10 cellular contexts compared by ENCODE assay signal in genomic region chr11:327581-327923, GRCh38. TPM values are rescaled to one million over a fixed set of nuclear protein-coding genes. Genes with fewer than 3 reads are reported as not detected.
DNase-seq lines count a peak whose midpoint lies in the region; ATAC-seq and TF ChIP-seq lines count a peak whose summit lies in the region.
"Had no signal": no experiment of that assay in that cellular context is flagged by ENCODE, and none has a peak within 500 bp of the region (broad histone marks: within the 10 kb centered on the region; RNA-seq: fewer than 3 reads in every experiment).

No MANE protein-coding gene starts in this region.

- H3K4me3 ChIP-seq in right lobe of liver (peak overlapping the region in 2 of 3 donors; percentile 28 to 42), stomach (peak overlapping the region in 2 of 4 donors; percentile 5 to 11)
- H3K4me3 ChIP-seq: HAP-1 had no signal

- no peaks in the 10 kb centered on the region for H3K36me3 ChIP-seq in right lobe of liver
- no peaks in the 10 kb centered on the region for H3K36me3 ChIP-seq in stomach
- H3K36me3 ChIP-seq: HAP-1 had no signal

- no peaks in the 10 kb centered on the region for H3K27me3 ChIP-seq in right lobe of liver
- H3K27me3 ChIP-seq in stomach = no peaks in the 10 kb centered on the region

- no peak for TF ChIP-seq EP300 in stomach (IDR thresholded peaks at IDR 0.05)

- H3K27ac ChIP-seq in right lobe of liver = peak overlapping the region; percentile 85 to 96 (median 93)
- H3K27ac ChIP-seq in stomach = peak overlapping the region; percentile 80 to 91 (median 90)
- H3K27ac ChIP-seq in RWPE1 = no peak overlapping the region

- peaks cover 68% of the 10 kb centered on the region for H3K4me1 Mint-ChIP-seq in activated CD4-positive, alpha-beta T cell treated with anti-CD3 and anti-CD28 coated beads for 36 hours
- peaks cover 80% of the 10 kb centered on the region for H3K4me1 Mint-ChIP-seq in activated naive CD8-positive, alpha-beta T cell treated with anti-CD3 and anti-CD28 coated beads for 36 hours

- TF ChIP-seq POLR2A in right lobe of liver (IDR thresholded peaks at IDR 0.05) (no peak), stomach (IDR thresholded peaks at IDR 0.05) (no peak)

- no peaks in the 10 kb centered on the region for H3K9me3 Mint-ChIP-seq in activated CD4-positive, alpha-beta T cell treated with anti-CD3 and anti-CD28 coated beads for 36 hours (ENCODE audit: low read depth)
- H3K9me3 Mint-ChIP-seq in activated naive CD8-positive, alpha-beta T cell treated with anti-CD3 and anti-CD28 coated beads for 36 hours = peaks cover 8% of the 10 kb centered on the region

- TF ChIP-seq CTCF in right lobe of liver (IDR thresholded peaks at IDR 0.05) = no peak
- no peak for TF ChIP-seq CTCF in stomach (IDR thresholded peaks at IDR 0.05)
- TF ChIP-seq CTCF in RWPE1 (conservative IDR thresholded peaks at IDR 0.05; ENCODE audit: low read depth) = no peak

- CTCF ChIA-PET in activated CD4-positive, alpha-beta T cell treated with anti-CD3 and anti-CD28 coated beads for 36 hours (lab: Charles Lee) = interaction anchor here (1.0 to 2.4 kb wide), 6 partner anchors 10 to 77 kb away, joined by 3 to 7 read pairs (median 3); no protein-coding TSS in a partner anchor
- CTCF ChIA-PET in RWPE1 (lab: Yijun Ruan, JAX) = no interaction called here

- peak overlapping the region; percentile 93 for H3K27ac Mint-ChIP-seq in activated CD4-positive, alpha-beta T cell treated with anti-CD3 and anti-CD28 coated beads for 36 hours
- peak overlapping the region; percentile 99 for H3K27ac Mint-ChIP-seq in activated naive CD8-positive, alpha-beta T cell treated with anti-CD3 and anti-CD28 coated beads for 36 hours

- H3K9me3 ChIP-seq in right lobe of liver (no peaks in the 10 kb centered on the region), stomach (no peaks in the 10 kb centered on the region)
- H3K9me3 ChIP-seq: HAP-1 had no signal

- POLR2A ChIA-PET in activated CD4-positive, alpha-beta T cell treated with anti-CD3 and anti-CD28 coated beads for 36 hours (lab: Charles Lee) = interaction anchor here (1.0 kb wide), 1 partner anchor 10 kb away, joined by 3 read pairs; no protein-coding TSS in a partner anchor
- POLR2A ChIA-PET in RWPE1 (lab: Yijun Ruan, JAX; ENCODE audit: low non-redundant PET) = no interaction called here

- intact Hi-C loops in activated CD4-positive, alpha-beta T cell treated with anti-CD3 and anti-CD28 coated beads for 36 hours (cut with DNase I, micrococcal nuclease) = loop anchor here in 1 of 2 experiments (2.0 kb wide), 1 partner anchor 15 kb away; no protein-coding TSS in a partner anchor
- intact Hi-C loops in right lobe of liver (cut with DNase I) = no loop called here
- intact Hi-C loops in stomach (cut with DNase I; ENCODE audit: low total_unique reads) = no loop called here

- H3K4me1 ChIP-seq in right lobe of liver (peaks cover 0 to 20% (median 9%) of the 10 kb centered on the region in 4 donors), stomach (peaks cover 26 to 58% (median 37%) of the 10 kb centered on the region in 4 donors)
- H3K4me1 ChIP-seq: HAP-1 had no signal

- DNase-seq in activated CD4-positive, alpha-beta T cell treated with anti-CD3 and anti-CD28 coated beads for 36 hours = no peak
- no peak for DNase-seq in activated CD4-positive, alpha-beta T cell treated with anti-CD3 and anti-CD28 coated beads, Interleukin-2, amount 50 U/mL, for 48 hours
- no peak for DNase-seq in activated naive CD8-positive, alpha-beta T cell treated with anti-CD3 and anti-CD28 coated beads for 36 hours
- no peak for DNase-seq in right lobe of liver
- DNase-seq in stomach = no peak
- DNase-seq in RWPE1 (ENCODE audit: low spot score) = no peak
- DNase-seq in epidermal melanocyte (ENCODE audit: insufficient read length, low spot score) = no peak

- H3K4me3 Mint-ChIP-seq in activated CD4-positive, alpha-beta T cell treated with anti-CD3 and anti-CD28 coated beads for 36 hours = peak overlapping the region; percentile 36
- peak overlapping the region; percentile 80 for H3K4me3 Mint-ChIP-seq in activated naive CD8-positive, alpha-beta T cell treated with anti-CD3 and anti-CD28 coated beads for 36 hours

- H3K27me3 Mint-ChIP-seq in activated CD4-positive, alpha-beta T cell treated with anti-CD3 and anti-CD28 coated beads for 36 hours = no peaks in the 10 kb centered on the region
- H3K27me3 Mint-ChIP-seq in activated naive CD8-positive, alpha-beta T cell treated with anti-CD3 and anti-CD28 coated beads for 36 hours = peaks cover 4% of the 10 kb centered on the region

- H3K36me3 Mint-ChIP-seq in activated CD4-positive, alpha-beta T cell treated with anti-CD3 and anti-CD28 coated beads for 36 hours (ENCODE audit: low read depth) = no peaks in the 10 kb centered on the region
- H3K36me3 Mint-ChIP-seq in activated naive CD8-positive, alpha-beta T cell treated with anti-CD3 and anti-CD28 coated beads for 36 hours = peaks cover 11% of the 10 kb centered on the region

- WGBS in right lobe of liver (ENCODE audit: insufficient coverage, low coverage, low lambda C conversion rate, missing lambda C conversion rate) = 82% methylated on average over 3 of the region's 3 CpGs
- WGBS in stomach, 5 donors = 95 to 99% (median 96%) methylated on average over 3 of the region's 3 CpGs

- no peak for ATAC-seq in activated CD4-positive, alpha-beta T cell treated with anti-CD3 and anti-CD28 coated beads for 36 hours
- ATAC-seq in right lobe of liver = no peak
- ATAC-seq in GM18907 (IDR thresholded peaks at IDR 0.05; ENCODE audit: unreplicated experiment) = no peak

RNA-seq across cellular contexts. Expression of gene IFITM3, which starts 6.9 kb away (rescaled TPM):
- total RNA-seq in activated CD4-positive, alpha-beta T cell treated with anti-CD3 and anti-CD28 coated beads for 36 hours = 100 to 1,000 TPM in 1 of 2 experiments, 10 to 100 TPM in 1; 77.5 to 122 TPM
- 10 to 100 TPM; 93.0 to 96.1 TPM for total RNA-seq in activated naive CD8-positive, alpha-beta T cell treated with anti-CD3 and anti-CD28 coated beads for 36 hours
- total RNA-seq in right lobe of liver (1,000 to 10,000 TPM in 1 of 6 experiments, 100 to 1,000 TPM in 5; 445 to 1,124 (median 694) TPM), stomach (100 to 1,000 TPM in 3 of 5 donors, 10 to 100 TPM in 2; 11.9 to 271 (median 127) TPM)
- polyA plus RNA-seq in stomach = 1,000 to 10,000 TPM in 1 of 3 donors, 100 to 1,000 TPM in 2; 538 to 1,128 (median 677) TPM

RNA-seq across cellular contexts. Expression of gene IFITM1, which starts 13.7 kb away (rescaled TPM):
- total RNA-seq in activated CD4-positive, alpha-beta T cell treated with anti-CD3 and anti-CD28 coated beads for 36 hours = 100 to 1,000 TPM; 248 to 285 TPM
- 100 to 1,000 TPM; 345 to 356 TPM for total RNA-seq in activated naive CD8-positive, alpha-beta T cell treated with anti-CD3 and anti-CD28 coated beads for 36 hours
- 100 to 1,000 TPM in 2 of 6 experiments, 10 to 100 TPM in 4; 15.7 to 159 (median 72.5) TPM for total RNA-seq in right lobe of liver
- total RNA-seq in stomach = 10 to 100 TPM in 4 of 5 donors, 1 to 10 TPM in 1; 7.0 to 59.8 (median 17.3) TPM
- 100 to 1,000 TPM in 2 of 3 donors, 10 to 100 TPM in 1; 79.9 to 224 (median 119) TPM for polyA plus RNA-seq in stomach

RNA-seq across cellular contexts. Expression of gene IFITM2, which starts 19.9 kb away (rescaled TPM):
- total RNA-seq in activated CD4-positive, alpha-beta T cell treated with anti-CD3 and anti-CD28 coated beads for 36 hours = 100 to 1,000 TPM; 451 to 474 TPM
- 100 to 1,000 TPM; 474 to 496 TPM for total RNA-seq in activated naive CD8-positive, alpha-beta T cell treated with anti-CD3 and anti-CD28 coated beads for 36 hours
- total RNA-seq in right lobe of liver (100 to 1,000 TPM; 157 to 624 (median 390) TPM), stomach (10 to 100 TPM in 4 of 5 donors, 1 to 10 TPM in 1; 8.8 to 61.7 (median 12.9) TPM)
- polyA plus RNA-seq in stomach = 100 to 1,000 TPM; 276 to 394 (median 344) TPM

RNA-seq across cellular contexts. Expression of gene IFITM5, which starts 28.2 kb away (rescaled TPM):
- total RNA-seq in activated CD4-positive, alpha-beta T cell treated with anti-CD3 and anti-CD28 coated beads for 36 hours = not detected
- total RNA-seq in activated naive CD8-positive, alpha-beta T cell treated with anti-CD3 and anti-CD28 coated beads for 36 hours = not detected
- total RNA-seq in right lobe of liver (not detected), stomach (under 1 TPM in 1 of 5 donors, not detected in 4; 0.73 TPM)
- polyA plus RNA-seq in stomach = not detected
- total RNA-seq: A172 had no signal

RNA-seq across cellular contexts. Expression of gene PGGHG, which starts 38.6 kb away (rescaled TPM):
- total RNA-seq in activated CD4-positive, alpha-beta T cell treated with anti-CD3 and anti-CD28 coated beads for 36 hours = 10 to 100 TPM; 73.4 to 82.3 TPM
- total RNA-seq in activated naive CD8-positive, alpha-beta T cell treated with anti-CD3 and anti-CD28 coated beads for 36 hours = 100 to 1,000 TPM; 206 to 209 TPM
- total RNA-seq in right lobe of liver (100 to 1,000 TPM in 1 of 6 experiments, 10 to 100 TPM in 4, 1 to 10 TPM in 1; 7.7 to 110 (median 13.8) TPM), stomach (10 to 100 TPM in 4 of 5 donors, 1 to 10 TPM in 1; 3.5 to 34.8 (median 11.9) TPM)
- 10 to 100 TPM; 14.4 to 44.0 (median 20.7) TPM for polyA plus RNA-seq in stomach
